1 cellular context compared by ENCODE assay signal in the genomic region with DNA sequence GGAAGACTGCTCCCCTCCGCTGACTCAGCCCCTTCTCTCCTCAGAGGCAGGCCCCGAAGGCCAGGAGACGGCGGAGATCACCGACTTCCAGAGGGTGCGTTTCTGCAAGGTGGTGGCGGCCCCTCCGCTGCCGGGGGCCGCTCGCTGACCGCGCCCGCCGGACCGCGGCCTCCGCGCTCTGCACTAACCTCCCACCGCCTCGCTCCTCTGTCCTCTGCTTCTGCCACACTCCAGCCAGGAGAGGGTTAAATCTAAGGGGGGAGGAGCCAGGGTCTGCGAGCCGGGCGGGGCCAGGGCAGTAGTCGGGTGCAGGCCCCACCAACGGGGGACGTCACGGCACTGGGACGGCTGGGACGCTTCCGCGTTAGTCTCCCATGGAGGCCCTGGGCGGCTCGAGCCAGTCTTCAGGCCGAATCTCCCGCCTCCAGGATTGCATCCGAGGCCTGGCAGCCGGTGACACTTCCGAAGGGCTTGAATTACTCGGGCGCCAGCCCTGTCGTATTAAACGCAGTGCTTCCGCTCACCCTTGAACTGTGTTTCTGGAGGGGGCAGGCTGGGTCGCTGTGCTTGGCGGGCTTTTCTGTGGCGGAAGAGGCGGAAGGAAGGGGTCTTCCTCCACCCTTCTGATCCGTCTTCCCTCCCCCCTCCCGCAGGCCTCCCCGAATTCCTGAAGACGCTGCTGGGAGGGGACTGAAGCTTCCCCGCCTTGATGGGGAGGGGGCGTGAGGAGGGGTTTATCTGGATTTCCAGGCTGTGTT.
A peak's percentile ranks its signal among the peaks of the same experiment; 100 is the strongest.
TF ChIP-seq lines count a peak whose summit lies in the region.

No MANE protein-coding gene starts in this region.

TF ChIP-seq in HepG2, 621 proteins besides CTCF, POLR2A, EP300 and RAD21 (continued from another document and continues in another):
- TF ChIP-seq ZBTB8A (CRISPR knock-in tag; IDR thresholded peaks at IDR 0.05; ENCODE audit: borderline replicate concordance, low read depth), result no peak
- TF ChIP-seq, protein P1, sequence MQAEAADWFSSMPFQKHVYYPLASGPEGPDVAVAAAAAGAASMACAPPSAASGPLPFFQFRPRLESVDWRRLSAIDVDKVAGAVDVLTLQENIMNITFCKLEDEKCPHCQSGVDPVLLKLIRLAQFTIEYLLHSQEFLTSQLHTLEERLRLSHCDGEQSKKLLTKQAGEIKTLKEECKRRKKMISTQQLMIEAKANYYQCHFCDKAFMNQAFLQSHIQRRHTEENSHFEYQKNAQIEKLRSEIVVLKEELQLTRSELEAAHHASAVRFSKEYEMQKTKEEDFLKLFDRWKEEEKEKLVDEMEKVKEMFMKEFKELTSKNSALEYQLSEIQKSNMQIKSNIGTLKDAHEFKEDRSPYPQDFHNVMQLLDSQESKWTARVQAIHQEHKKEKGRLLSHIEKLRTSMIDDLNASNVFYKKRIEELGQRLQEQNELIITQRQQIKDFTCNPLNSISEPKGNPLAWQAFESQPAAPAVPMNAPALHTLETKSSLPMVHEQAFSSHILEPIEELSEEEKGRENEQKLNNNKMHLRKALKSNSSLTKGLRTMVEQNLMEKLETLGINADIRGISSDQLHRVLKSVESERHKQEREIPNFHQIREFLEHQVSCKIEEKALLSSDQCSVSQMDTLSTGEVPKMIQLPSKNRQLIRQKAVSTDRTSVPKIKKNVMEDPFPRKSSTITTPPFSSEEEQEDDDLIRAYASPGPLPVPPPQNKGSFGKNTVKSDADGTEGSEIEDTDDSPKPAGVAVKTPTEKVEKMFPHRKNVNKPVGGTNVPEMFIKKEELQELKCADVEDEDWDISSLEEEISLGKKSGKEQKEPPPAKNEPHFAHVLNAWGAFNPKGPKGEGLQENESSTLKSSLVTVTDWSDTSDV (CRISPR knock-in tag; IDR thresholded peaks at IDR 0.05), result peak; percentile 66; the same call in 1 of the 2 replicates
- no peak for TF ChIP-seq NFIC (IDR thresholded peaks at IDR 0.05; ENCODE audit: low read length)
- TF ChIP-seq, protein P2, sequence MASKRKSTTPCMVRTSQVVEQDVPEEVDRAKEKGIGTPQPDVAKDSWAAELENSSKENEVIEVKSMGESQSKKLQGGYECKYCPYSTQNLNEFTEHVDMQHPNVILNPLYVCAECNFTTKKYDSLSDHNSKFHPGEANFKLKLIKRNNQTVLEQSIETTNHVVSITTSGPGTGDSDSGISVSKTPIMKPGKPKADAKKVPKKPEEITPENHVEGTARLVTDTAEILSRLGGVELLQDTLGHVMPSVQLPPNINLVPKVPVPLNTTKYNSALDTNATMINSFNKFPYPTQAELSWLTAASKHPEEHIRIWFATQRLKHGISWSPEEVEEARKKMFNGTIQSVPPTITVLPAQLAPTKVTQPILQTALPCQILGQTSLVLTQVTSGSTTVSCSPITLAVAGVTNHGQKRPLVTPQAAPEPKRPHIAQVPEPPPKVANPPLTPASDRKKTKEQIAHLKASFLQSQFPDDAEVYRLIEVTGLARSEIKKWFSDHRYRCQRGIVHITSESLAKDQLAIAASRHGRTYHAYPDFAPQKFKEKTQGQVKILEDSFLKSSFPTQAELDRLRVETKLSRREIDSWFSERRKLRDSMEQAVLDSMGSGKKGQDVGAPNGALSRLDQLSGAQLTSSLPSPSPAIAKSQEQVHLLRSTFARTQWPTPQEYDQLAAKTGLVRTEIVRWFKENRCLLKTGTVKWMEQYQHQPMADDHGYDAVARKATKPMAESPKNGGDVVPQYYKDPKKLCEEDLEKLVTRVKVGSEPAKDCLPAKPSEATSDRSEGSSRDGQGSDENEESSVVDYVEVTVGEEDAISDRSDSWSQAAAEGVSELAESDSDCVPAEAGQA (IDR thresholded peaks at IDR 0.05; ENCODE audit: low read depth), result 0 out of 2 replicates have a peak, but pooled peaks have one; percentile 37
- TF ChIP-seq, protein P2 (CRISPR knock-in tag; IDR thresholded peaks at IDR 0.05; ENCODE audit: borderline replicate concordance), result no peak
- TF ChIP-seq ETV5 (CRISPR knock-in tag; IDR thresholded peaks at IDR 0.05; ENCODE audit: borderline replicate concordance), result peak; percentile 39; the same call in 1 of the 2 replicates
- no peak for TF ChIP-seq KIAA2018 (CRISPR knock-in tag; IDR thresholded peaks at IDR 0.05; ENCODE audit: borderline replicate concordance)
- no peak for TF ChIP-seq RCOR2 (CRISPR knock-in tag; IDR thresholded peaks at IDR 0.05)
- TF ChIP-seq RFXAP (CRISPR knock-in tag; IDR thresholded peaks at IDR 0.05; ENCODE audit: borderline replicate concordance), result peak; percentile 83; the same call in 1 of the 2 replicates
- TF ChIP-seq KLF12 (CRISPR knock-in tag; IDR thresholded peaks at IDR 0.05; ENCODE audit: borderline replicate concordance), result peak; percentile 87
- peak; percentile 24; the same call in 1 of the 2 replicates for TF ChIP-seq ZNF232 (CRISPR knock-in tag; IDR thresholded peaks at IDR 0.05; ENCODE audit: borderline replicate concordance)
- TF ChIP-seq TARDBP (CRISPR knock-in tag; IDR thresholded peaks at IDR 0.05), result peak; percentile 57; the same call in 1 of the 2 replicates
- 0 out of 2 replicates have a peak, but pooled peaks have one; percentile 38 for TF ChIP-seq CHD4 (IDR thresholded peaks at IDR 0.05; ENCODE audit: borderline replicate concordance, low read length)
- TF ChIP-seq DMAP1 (CRISPR knock-in tag; IDR thresholded peaks at IDR 0.05), result peak; percentile 65
- peak; percentile 34; the same call in 1 of the 2 replicates for TF ChIP-seq FOXA3 (CRISPR knock-in tag; IDR thresholded peaks at IDR 0.05)
- no peak for TF ChIP-seq RELA (CRISPR knock-in tag; IDR thresholded peaks at IDR 0.05)
- peak; percentile 65 for TF ChIP-seq ZMYM3 (CRISPR knock-in tag; IDR thresholded peaks at IDR 0.05)
- no peak for TF ChIP-seq GABPA (IDR thresholded peaks at IDR 0.05; ENCODE audit: low read depth, low read length)
- TF ChIP-seq GABPA (CRISPR knock-in tag; IDR thresholded peaks at IDR 0.05; ENCODE audit: low read depth), result peak; percentile 61
- peak; percentile 22; the same call in 1 of the 2 replicates for TF ChIP-seq ZNF441 (CRISPR knock-in tag; IDR thresholded peaks at IDR 0.05; ENCODE audit: borderline replicate concordance)
- TF ChIP-seq RORA (CRISPR knock-in tag; IDR thresholded peaks at IDR 0.05), result no peak
- no peak; the same call in 1 of the 2 replicates for TF ChIP-seq ZFP37 (CRISPR knock-in tag; IDR thresholded peaks at IDR 0.05; ENCODE audit: borderline replicate concordance)
- 0 out of 2 replicates have a peak, but pooled peaks have one; percentile 13 for TF ChIP-seq KDM6A (CRISPR knock-in tag; IDR thresholded peaks at IDR 0.05; ENCODE audit: low read depth)
- TF ChIP-seq ZNF891 (CRISPR knock-in tag; IDR thresholded peaks at IDR 0.05), result peak; percentile 29; the same call in 1 of the 2 replicates
